In the genomic region with DNA sequence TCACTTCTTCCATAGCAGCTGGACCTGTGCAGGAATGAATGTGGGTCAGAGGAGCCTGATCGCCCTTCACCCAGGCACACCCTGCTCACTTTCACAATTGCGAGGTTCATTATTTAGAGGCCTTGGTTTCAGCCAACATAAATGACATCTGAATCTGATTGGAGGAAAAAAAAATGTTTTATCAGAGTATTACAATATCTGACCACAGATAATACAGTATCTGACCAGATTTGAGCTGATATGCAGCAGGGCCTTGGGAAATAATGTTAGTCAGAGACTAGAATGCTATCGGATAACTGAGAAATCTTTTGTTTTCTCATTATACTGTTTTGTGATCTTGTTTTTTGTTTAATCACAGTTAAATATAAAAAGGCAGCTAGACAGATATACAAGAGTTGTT, we compare ENCODE assay signal across 25 cellular contexts.
"Had no signal": no experiment of that assay in that cellular context is flagged by ENCODE, and none has a peak within 500 bp of the region (broad histone marks: within the 10 kb centered on the region; RNA-seq: fewer than 3 reads in every experiment).

No MANE protein-coding gene starts in this region.

- H3K4me3 Mint-ChIP-seq: activated B cell treated with CpG ODN at 0.5 μM for 24 hours; activated CD4-positive, alpha-beta T cell treated with anti-CD3 and anti-CD28 coated beads for 36 hours; activated naive CD8-positive, alpha-beta T cell; activated T-cell treated with anti-CD3 and anti-CD28 coated beads, Interleukin-2, amount 50 U/mL, for 24 hours; nephron; stimulated activated naive CD8-positive, alpha-beta T cell treated with anti-CD3 and anti-CD28 coated beads, Interleukin-15, Interleukin-2, amounts not matched to agents 100 ng/mL and 50 ng/mL, for 24 hours; T-helper 1 cell treated with Interleukin-12 subunit alpha and Interleukin-12 subunit beta and Interleukin-4 antibody, amounts not matched to agents 30 μg/mL and 1 μg/mL, for 36 hours had no signal

- H3K27ac ChIP-seq: epithelial cell of prostate, heart right ventricle, left lung, neutrophil, parathyroid adenoma, sigmoid colon had no signal

- H3K27me3 Mint-ChIP-seq: activated B cell treated with CpG ODN at 0.5 μM for 24 hours; activated CD4-positive, alpha-beta T cell treated with anti-CD3 and anti-CD28 coated beads for 36 hours; activated naive CD8-positive, alpha-beta T cell; activated T-cell treated with anti-CD3 and anti-CD28 coated beads, Interleukin-2, amount 50 U/mL, for 24 hours; stimulated activated naive CD8-positive, alpha-beta T cell treated with anti-CD3 and anti-CD28 coated beads, Interleukin-15, Interleukin-2, amounts not matched to agents 100 ng/mL and 50 ng/mL, for 24 hours had no signal

- H3K27ac Mint-ChIP-seq: activated B cell treated with CpG ODN at 0.5 μM for 24 hours; activated CD4-positive, alpha-beta T cell treated with anti-CD3 and anti-CD28 coated beads for 36 hours; activated T-helper 2 cell treated with anti-CD3 and anti-CD28 coated beads, Interferon-gamma antibody, Interleukin-2, Interleukin-4, amounts not matched to agents 10 μg/mL and 5 μg/mL and 100 μg/mL, durations not matched to agents 14 hours and 24 hours and 36 hours; nephron; stimulated activated naive CD8-positive, alpha-beta T cell treated with anti-CD3 and anti-CD28 coated beads, Interleukin-15, Interleukin-2, amounts not matched to agents 100 ng/mL and 50 ng/mL, for 24 hours; T-helper 1 cell treated with Interleukin-12 subunit alpha and Interleukin-12 subunit beta and Interleukin-4 antibody, amounts not matched to agents 30 μg/mL and 1 μg/mL, for 36 hours had no signal

- ATAC-seq: activated CD4-positive, alpha-beta T cell treated with anti-CD3 and anti-CD28 coated beads for 36 hours; heart right ventricle; left lung had no signal

- H3K4me3 ChIP-seq: adrenal gland, heart right ventricle, left lung, sigmoid colon, tibial artery had no signal

- H3K9me3 ChIP-seq: adrenal gland, heart right ventricle, left lung, neutrophil, sigmoid colon, tibial artery had no signal

- H3K9me3 Mint-ChIP-seq: activated B cell treated with CpG ODN at 0.5 μM for 24 hours; activated T-cell treated with anti-CD3 and anti-CD28 coated beads, Interleukin-2, amount 50 U/mL, for 24 hours; activated T-helper 2 cell treated with anti-CD3 and anti-CD28 coated beads, Interferon-gamma antibody, Interleukin-2, Interleukin-4, amounts not matched to agents 10 μg/mL and 5 μg/mL and 100 μg/mL, durations not matched to agents 14 hours and 24 hours and 36 hours; nephron; stimulated activated naive CD8-positive, alpha-beta T cell treated with anti-CD3 and anti-CD28 coated beads, Interleukin-15, Interleukin-2, amounts not matched to agents 100 ng/mL and 50 ng/mL, for 24 hours; T-helper 1 cell treated with Interleukin-12 subunit alpha and Interleukin-12 subunit beta and Interleukin-4 antibody, amounts not matched to agents 30 μg/mL and 1 μg/mL, for 36 hours had no signal

- H3K36me3 Mint-ChIP-seq: activated naive CD8-positive, alpha-beta T cell had no signal

- H3K36me3 ChIP-seq: adrenal gland, left lung, neutrophil, sigmoid colon, tibial artery had no signal

- DNase-seq: activated B cell treated with CpG ODN at 0.5 μM for 24 hours; activated CD4-positive, alpha-beta T cell treated with anti-CD3 and anti-CD28 coated beads for 36 hours; activated CD4-positive, alpha-beta T cell treated with anti-CD3 and anti-CD28 coated beads, Interleukin-2, amount 50 U/mL, for 4 hours; activated CD8-positive, alpha-beta memory T cell treated with anti-CD3 and anti-CD28 coated beads for 24 hours; activated CD8-positive, alpha-beta memory T cell treated with anti-CD3 and anti-CD28 coated beads, Interleukin-2, amount 50 U/mL, for 4 hours; activated naive CD4-positive, alpha-beta T cell; activated T-cell treated with anti-CD3 and anti-CD28 coated beads, Interleukin-2, amount 50 U/mL, for 24 hours; cerebellar nuclear complex; cortex of kidney; heart right ventricle; kidney; left lung; midbrain; sigmoid colon; stimulated activated CD4-positive, alpha-beta T cell treated with anti-CD3 and anti-CD28 coated beads, Interleukin-4, amount 100 ng/mL, for 1 hour; tibial artery had no signal

- H3K27me3 ChIP-seq: adrenal gland, heart right ventricle, left lung, neutrophil, sigmoid colon, tibial artery had no signal
